ENCODE assay signal across 1 cellular context in genomic region chr5:65068410-65068809, GRCh38.
TF ChIP-seq lines count a peak whose summit lies in the region.

No MANE protein-coding gene starts in this region.

TF ChIP-seq in GM12878, 131 proteins besides CTCF, POLR2A, EP300 and RAD21 (continued from another document):
- 0 out of 2 replicates have a peak, but pooled peaks have one; percentile 17 for TF ChIP-seq IRF4 (IDR thresholded peaks at IDR 0.05; ENCODE audit: low read depth, low read length)
- no peak for TF ChIP-seq MAX (IDR thresholded peaks at IDR 0.05; ENCODE audit: low read depth, low read length)
- TF ChIP-seq, protein P1, sequence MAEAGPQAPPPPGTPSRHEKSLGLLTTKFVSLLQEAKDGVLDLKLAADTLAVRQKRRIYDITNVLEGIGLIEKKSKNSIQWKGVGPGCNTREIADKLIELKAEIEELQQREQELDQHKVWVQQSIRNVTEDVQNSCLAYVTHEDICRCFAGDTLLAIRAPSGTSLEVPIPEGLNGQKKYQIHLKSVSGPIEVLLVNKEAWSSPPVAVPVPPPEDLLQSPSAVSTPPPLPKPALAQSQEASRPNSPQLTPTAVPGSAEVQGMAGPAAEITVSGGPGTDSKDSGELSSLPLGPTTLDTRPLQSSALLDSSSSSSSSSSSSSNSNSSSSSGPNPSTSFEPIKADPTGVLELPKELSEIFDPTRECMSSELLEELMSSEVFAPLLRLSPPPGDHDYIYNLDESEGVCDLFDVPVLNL (IDR thresholded peaks at IDR 0.05; ENCODE audit: low read depth, low read length): no peak
- 0 out of 3 replicates have a peak, but pooled peaks have one; percentile 46 for TF ChIP-seq POU2F2 (IDR thresholded peaks at IDR 0.05; ENCODE audit: borderline replicate concordance, low read depth, low read length)
- peak; percentile 72 for TF ChIP-seq NFIC (IDR thresholded peaks at IDR 0.05; ENCODE audit: low read depth, low read length)
- TF ChIP-seq BRCA1 (IDR thresholded peaks at IDR 0.05; ENCODE audit: low read depth, low read length): no peak
- TF ChIP-seq EED (IDR thresholded peaks at IDR 0.05; ENCODE audit: low read depth): peak; percentile 63
- TF ChIP-seq KLF5 (IDR thresholded peaks at IDR 0.05; ENCODE audit: partially characterized antibody): no peak
- TF ChIP-seq JUNB (IDR thresholded peaks at IDR 0.05): peak; percentile 76
- peak; percentile 66 for TF ChIP-seq CREM (IDR thresholded peaks at IDR 0.05; ENCODE audit: low read depth)
- TF ChIP-seq FOXM1 (IDR thresholded peaks at IDR 0.05; ENCODE audit: low read depth, low read length): peak; percentile 58; the same call in 1 of the 2 replicates
